Comparison of ENCODE assay signal across 8 cellular contexts in genomic region chr9:136644343-136644592, GRCh38. TPM values are rescaled to one million over a fixed set of nuclear protein-coding genes. Genes with fewer than 3 reads are reported as not detected.
DNase-seq lines count a peak whose midpoint lies in the region; ATAC-seq, FAIRE-seq and TF ChIP-seq lines count a peak whose summit lies in the region.
"Had no signal": no experiment of that assay in that cellular context is flagged by ENCODE, and none has a peak within 500 bp of the region (broad histone marks: within the 10 kb centered on the region; RNA-seq: fewer than 3 reads in every experiment).

No MANE protein-coding gene starts in this region.

- H3K9me3 ChIP-seq in NT2/D1 (ENCODE audit: insufficient read depth, low read length) (no peaks in the 10 kb centered on the region), gastroesophageal sphincter (no peaks in the 10 kb centered on the region), smooth muscle cell (replicated peaks; ENCODE audit: low read depth) (no peaks in the 10 kb centered on the region)

- H3K79me2 ChIP-seq in smooth muscle cell (ENCODE audit: low read depth), result no peaks in the 10 kb centered on the region

- H3K9ac ChIP-seq in NT2/D1 (ENCODE audit: insufficient read length, low read depth), result peak overlapping the region; percentile 78
- H3K9ac ChIP-seq in smooth muscle cell (ENCODE audit: low read depth), result no peak overlapping the region

- peak overlapping the region in 3 of 4 donors; percentile 72 to 75 (median 72) for H3K27ac ChIP-seq in gastroesophageal sphincter
- no peak overlapping the region for H3K27ac ChIP-seq in smooth muscle cell (ENCODE audit: low read depth)

- no peak for DNase-seq in H54 (ENCODE audit: insufficient read length, low spot score)
- no peak for DNase-seq in NT2/D1 (ENCODE audit: low read depth, low spot score)
- DNase-seq in smooth muscle cell (lab: John Stamatoyannopoulos, UW; ENCODE audit: unreplicated experiment), result no peak
- no peak for DNase-seq in GM12892 (ENCODE audit: insufficient read length)
- DNase-seq in GOT3 (lab: John Stamatoyannopoulos, UW), result no peak

- no peaks in the 10 kb centered on the region for H3K36me3 ChIP-seq in NT2/D1 (ENCODE audit: insufficient read depth, insufficient read length, low read length)
- H3K36me3 ChIP-seq in gastroesophageal sphincter, result no peaks in the 10 kb centered on the region
- H3K36me3 ChIP-seq in smooth muscle cell (ENCODE audit: low read depth), result no peaks in the 10 kb centered on the region

- H2AFZ ChIP-seq in smooth muscle cell (ENCODE audit: low read depth), result no peak overlapping the region

- H3F3A ChIP-seq in smooth muscle cell (ENCODE audit: low read depth), result no peaks in the 10 kb centered on the region

- TF ChIP-seq CTCF in gastroesophageal sphincter (IDR thresholded peaks at IDR 0.05) (no peak), smooth muscle cell (IDR thresholded peaks at IDR 0.05; ENCODE audit: borderline replicate concordance, insufficient read depth, poor library complexity, severe bottlenecking) (no peak)

- H4K20me1 ChIP-seq in smooth muscle cell (ENCODE audit: low read depth), result no peaks in the 10 kb centered on the region

- ATAC-seq in gastroesophageal sphincter (no peak), GM21526 (IDR thresholded peaks at IDR 0.05; ENCODE audit: low FRiP score, unreplicated experiment) (no peak)

- WGBS in gastroesophageal sphincter (ENCODE audit: low coverage in 1 of 2), 2 donors, result no CpG with 5 or more reads among the region's 15 CpGs
- WGBS in smooth muscle cell (ENCODE audit: low lambda C conversion rate), result 26% methylated on average over 15 of the region's 15 CpGs

- peaks cover 22% of the 10 kb centered on the region for H3K4me1 ChIP-seq in NT2/D1 (ENCODE audit: insufficient read depth, insufficient read length)
- peaks cover 0 to 22% (median 12%) of the 10 kb centered on the region in 3 donors for H3K4me1 ChIP-seq in gastroesophageal sphincter
- H3K4me1 ChIP-seq in smooth muscle cell (ENCODE audit: low read depth), result peaks cover 6% of the 10 kb centered on the region

- FAIRE-seq in H54 (lab: Jason Lieb, UNC), result peak; percentile 78
- no peak for FAIRE-seq in GM12892 (lab: Jason Lieb, UNC)
- FAIRE-seq: islet of Langerhans had no signal

- no peak for TF ChIP-seq POLR2A in H54 (IDR thresholded peaks at IDR 0.05; ENCODE audit: low read depth, low read length)
- no peak for TF ChIP-seq POLR2A in gastroesophageal sphincter (IDR thresholded peaks at IDR 0.05)
- TF ChIP-seq POLR2A in GM12892 (IDR thresholded peaks at IDR 0.05; ENCODE audit: low read depth, low read length), result no peak

- H3K27me3 ChIP-seq in NT2/D1 (ENCODE audit: insufficient read depth, insufficient read length) (peaks cover 16% of the 10 kb centered on the region), gastroesophageal sphincter (peaks cover 56% of the 10 kb centered on the region), smooth muscle cell (ENCODE audit: low read depth) (no peaks in the 10 kb centered on the region)

- H3K4me3 ChIP-seq in NT2/D1 (ENCODE audit: insufficient read length, low read depth) (peak overlapping the region; percentile 27), gastroesophageal sphincter (peak overlapping the region in 1 of 2 donors; percentile 35), smooth muscle cell (no peak overlapping the region)

- peak overlapping the region; percentile 56 for H3K4me2 ChIP-seq in smooth muscle cell

- no peak for TF ChIP-seq EP300 in gastroesophageal sphincter (IDR thresholded peaks at IDR 0.05)

RNA-seq across cellular contexts. Expression of gene EGFL7, which starts 18.4 kb away (rescaled TPM):
- 10 to 100 TPM; 38.8 to 81.0 (median 56.4) TPM for total RNA-seq in gastroesophageal sphincter
- 60.3 and 61.8 TPM in 2 replicates for total RNA-seq in smooth muscle cell
- polyA plus RNA-seq in smooth muscle cell, result 196 and 239 TPM in 2 replicates
- polyA plus RNA-seq in GM12892 (2012; ENCODE audit: missing spikeins), result not detected

RNA-seq across cellular contexts. Expression of gene AGPAT2, which starts 43.0 kb away (rescaled TPM):
- 10 to 100 TPM; 28.8 to 43.6 (median 38.4) TPM for total RNA-seq in gastroesophageal sphincter
- total RNA-seq in smooth muscle cell, result 42.9 and 48.6 TPM in 2 replicates
- polyA plus RNA-seq in smooth muscle cell, result 105 and 122 TPM in 2 replicates
- 3.5 TPM for polyA plus RNA-seq in GM12892 (2012; ENCODE audit: missing spikeins)
